In genomic region chr9:97237951-97238851, GRCh38 we compare ENCODE assay signal across 1 cellular context.
TF ChIP-seq lines count a peak whose summit lies in the region.

No MANE protein-coding gene starts in this region.

TF ChIP-seq in H1, 55 proteins besides CTCF, POLR2A, EP300 and RAD21 (continued from another document):
- TF ChIP-seq RBBP5 (IDR thresholded peaks at IDR 0.05; ENCODE audit: borderline replicate concordance, low read depth, low read length) = peak; percentile 73; the same call in 1 of the 2 replicates
- TF ChIP-seq KDM4A (IDR thresholded peaks at IDR 0.05; ENCODE audit: low read depth, low read length, severe bottlenecking) = peak; percentile 22
- TF ChIP-seq SIRT6 (IDR thresholded peaks at IDR 0.05; ENCODE audit: low read length) = no peak
- TF ChIP-seq RXRA (IDR thresholded peaks at IDR 0.05; ENCODE audit: insufficient read depth, low read depth, low read length) = no peak
- TF ChIP-seq KDM1A (IDR thresholded peaks at IDR 0.05; ENCODE audit: borderline replicate concordance, low read length) = no peak
